8 cellular contexts compared by ENCODE assay signal in the genomic region with DNA sequence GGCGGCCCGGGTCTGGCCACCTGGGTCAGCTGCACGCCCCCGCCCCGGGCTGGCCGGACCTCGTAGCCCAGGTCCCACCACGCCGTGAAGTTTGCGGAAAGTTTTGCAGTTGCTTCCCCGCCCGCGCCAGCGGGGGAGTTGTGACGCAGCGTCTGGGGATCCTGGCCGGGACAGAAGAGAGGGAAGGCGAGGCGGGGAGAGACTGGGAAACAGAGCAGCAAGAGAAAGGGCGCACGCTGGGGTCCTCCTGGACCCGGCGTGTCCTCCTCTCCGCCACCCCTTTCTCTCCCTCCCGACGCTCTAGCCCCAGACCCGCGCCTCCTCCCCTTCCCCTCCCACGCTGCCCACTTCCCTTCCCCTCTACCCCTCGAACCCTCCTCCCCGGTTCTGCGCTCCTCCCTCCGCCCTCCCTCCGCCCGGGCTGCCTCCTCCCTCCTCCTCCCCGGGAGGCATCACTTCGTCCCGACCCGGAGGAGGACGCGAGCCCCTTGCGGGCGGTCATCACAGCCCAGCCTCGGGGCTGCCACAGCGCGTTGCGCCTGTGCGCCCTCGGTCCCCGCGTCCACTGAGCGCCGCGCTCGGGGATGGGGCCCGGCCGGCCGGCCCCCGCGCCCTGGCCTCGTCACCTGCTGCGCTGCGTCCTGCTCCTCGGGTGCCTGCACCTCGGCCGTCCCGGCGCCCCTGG. TPM values are rescaled to one million over a fixed set of nuclear protein-coding genes. Genes with fewer than 3 reads are reported as not detected.
DNase-seq lines count a peak whose midpoint lies in the region; TF ChIP-seq lines count a peak whose summit lies in the region.

A gene with protein sequence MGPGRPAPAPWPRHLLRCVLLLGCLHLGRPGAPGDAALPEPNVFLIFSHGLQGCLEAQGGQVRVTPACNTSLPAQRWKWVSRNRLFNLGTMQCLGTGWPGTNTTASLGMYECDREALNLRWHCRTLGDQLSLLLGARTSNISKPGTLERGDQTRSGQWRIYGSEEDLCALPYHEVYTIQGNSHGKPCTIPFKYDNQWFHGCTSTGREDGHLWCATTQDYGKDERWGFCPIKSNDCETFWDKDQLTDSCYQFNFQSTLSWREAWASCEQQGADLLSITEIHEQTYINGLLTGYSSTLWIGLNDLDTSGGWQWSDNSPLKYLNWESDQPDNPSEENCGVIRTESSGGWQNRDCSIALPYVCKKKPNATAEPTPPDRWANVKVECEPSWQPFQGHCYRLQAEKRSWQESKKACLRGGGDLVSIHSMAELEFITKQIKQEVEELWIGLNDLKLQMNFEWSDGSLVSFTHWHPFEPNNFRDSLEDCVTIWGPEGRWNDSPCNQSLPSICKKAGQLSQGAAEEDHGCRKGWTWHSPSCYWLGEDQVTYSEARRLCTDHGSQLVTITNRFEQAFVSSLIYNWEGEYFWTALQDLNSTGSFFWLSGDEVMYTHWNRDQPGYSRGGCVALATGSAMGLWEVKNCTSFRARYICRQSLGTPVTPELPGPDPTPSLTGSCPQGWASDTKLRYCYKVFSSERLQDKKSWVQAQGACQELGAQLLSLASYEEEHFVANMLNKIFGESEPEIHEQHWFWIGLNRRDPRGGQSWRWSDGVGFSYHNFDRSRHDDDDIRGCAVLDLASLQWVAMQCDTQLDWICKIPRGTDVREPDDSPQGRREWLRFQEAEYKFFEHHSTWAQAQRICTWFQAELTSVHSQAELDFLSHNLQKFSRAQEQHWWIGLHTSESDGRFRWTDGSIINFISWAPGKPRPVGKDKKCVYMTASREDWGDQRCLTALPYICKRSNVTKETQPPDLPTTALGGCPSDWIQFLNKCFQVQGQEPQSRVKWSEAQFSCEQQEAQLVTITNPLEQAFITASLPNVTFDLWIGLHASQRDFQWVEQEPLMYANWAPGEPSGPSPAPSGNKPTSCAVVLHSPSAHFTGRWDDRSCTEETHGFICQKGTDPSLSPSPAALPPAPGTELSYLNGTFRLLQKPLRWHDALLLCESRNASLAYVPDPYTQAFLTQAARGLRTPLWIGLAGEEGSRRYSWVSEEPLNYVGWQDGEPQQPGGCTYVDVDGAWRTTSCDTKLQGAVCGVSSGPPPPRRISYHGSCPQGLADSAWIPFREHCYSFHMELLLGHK (N-terminal part only) (plus strand): TSS at position 452 of the 685 bp plus-strand sequence. CDS start 133 bp downstream, at position 585.

- no peaks in the 10 kb centered on the region for H3K36me3 Mint-ChIP-seq in activated T-helper 2 cell treated with anti-CD3 and anti-CD28 coated beads, Interferon-gamma antibody, Interleukin-2, Interleukin-4, amounts not matched to agents 10 μg/mL and 5 μg/mL and 100 μg/mL, durations not matched to agents 14 hours and 24 hours and 36 hours (ENCODE audit: low read depth)
- peaks cover 5% of the 10 kb centered on the region for H3K36me3 Mint-ChIP-seq in type B pancreatic cell

- H3K9me3 Mint-ChIP-seq in activated T-helper 2 cell treated with anti-CD3 and anti-CD28 coated beads, Interferon-gamma antibody, Interleukin-2, Interleukin-4, amounts not matched to agents 10 μg/mL and 5 μg/mL and 100 μg/mL, durations not matched to agents 14 hours and 24 hours and 36 hours = no peaks in the 10 kb centered on the region
- no peaks in the 10 kb centered on the region for H3K9me3 Mint-ChIP-seq in type B pancreatic cell

- intact Hi-C loops in activated T-helper 2 cell treated with anti-CD3 and anti-CD28 coated beads, Interferon-gamma antibody, Interleukin-2, Interleukin-4, amounts not matched to agents 10 μg/mL and 5 μg/mL and 100 μg/mL, durations not matched to agents 14 hours and 24 hours and 36 hours (cut with micrococcal nuclease) = no loop called here

- peak within 1 kb of the TSS; percentile 63 for H3K27ac Mint-ChIP-seq in activated T-helper 2 cell treated with anti-CD3 and anti-CD28 coated beads, Interferon-gamma antibody, Interleukin-2, Interleukin-4, amounts not matched to agents 10 μg/mL and 5 μg/mL and 100 μg/mL, durations not matched to agents 14 hours and 24 hours and 36 hours
- H3K27ac Mint-ChIP-seq in type B pancreatic cell = peak within 1 kb of the TSS; percentile 87

- H3K4me1 Mint-ChIP-seq in activated T-helper 2 cell treated with anti-CD3 and anti-CD28 coated beads, Interferon-gamma antibody, Interleukin-2, Interleukin-4, amounts not matched to agents 10 μg/mL and 5 μg/mL and 100 μg/mL, durations not matched to agents 14 hours and 24 hours and 36 hours (ENCODE audit: low read depth) = peaks cover 10% of the 10 kb centered on the region
- peaks cover 24% of the 10 kb centered on the region for H3K4me1 Mint-ChIP-seq in type B pancreatic cell (ENCODE audit: unreplicated experiment)

- peak; percentile 70 for DNase-seq in DMS 273 (lab: John Stamatoyannopoulos, UW; ENCODE audit: unreplicated experiment)
- DNase-seq in DMS 273 treated with DMSO at 0.1 percent for 48 hours (lab: John Stamatoyannopoulos, UW) = no peak
- peak; percentile 25 for DNase-seq in NCI-H460 (ENCODE audit: extremely low read depth, low read depth)
- DNase-seq in activated T-helper 2 cell treated with anti-CD3 and anti-CD28 coated beads, Interferon-gamma antibody, Interleukin-2, Interleukin-4, amounts not matched to agents 10 μg/mL and 5 μg/mL and 100 μg/mL, durations not matched to agents 14 hours and 24 hours and 36 hours (ENCODE audit: low spot score) = no peak
- DNase-seq in glomerular visceral epithelial cell (ENCODE audit: extremely low spot score) = peak; percentile 83
- peak in 36 of 56 donors; percentile 9 to 73 (median 44) for DNase-seq in nucleus accumbens (lab: John Stamatoyannopoulos, UW)
- peak; percentile 80 for DNase-seq in type B pancreatic cell (ENCODE audit: extremely low spot score, unreplicated experiment)
- DNase-seq in midbrain (lab: John Stamatoyannopoulos, UW) = no peak

- H3K4me3 Mint-ChIP-seq in activated T-helper 2 cell treated with anti-CD3 and anti-CD28 coated beads, Interferon-gamma antibody, Interleukin-2, Interleukin-4, amounts not matched to agents 10 μg/mL and 5 μg/mL and 100 μg/mL, durations not matched to agents 14 hours and 24 hours and 36 hours (ENCODE audit: low read depth) = peak within 1 kb of the TSS; percentile 79
- peak within 1 kb of the TSS; percentile 95 for H3K4me3 Mint-ChIP-seq in type B pancreatic cell

- TF ChIP-seq CTCF in type B pancreatic cell (conservative IDR thresholded peaks at IDR 0.05) = peak; percentile 25

- peaks cover 31% of the 10 kb centered on the region for H3K27me3 Mint-ChIP-seq in activated T-helper 2 cell treated with anti-CD3 and anti-CD28 coated beads, Interferon-gamma antibody, Interleukin-2, Interleukin-4, amounts not matched to agents 10 μg/mL and 5 μg/mL and 100 μg/mL, durations not matched to agents 14 hours and 24 hours and 36 hours (ENCODE audit: low read depth)
- H3K27me3 Mint-ChIP-seq in type B pancreatic cell = peaks cover 33% of the 10 kb centered on the region

RNA-seq across cellular contexts. Expression of the gene that starts here (rescaled TPM):
- 5.9 and 9.7 TPM in 2 replicates for total RNA-seq in NCI-H460 (2014; rRNA removed; shearing (Covaris generic))
- 31.7 and 38.8 TPM in 2 replicates for polyA plus RNA-seq in NCI-H460 (2014; cell fraction: nucleus; rRNA removed)
- total RNA-seq in activated T-helper 2 cell treated with anti-CD3 and anti-CD28 coated beads, Interferon-gamma antibody, Interleukin-2, Interleukin-4, amounts not matched to agents 10 μg/mL and 5 μg/mL and 100 μg/mL, durations not matched to agents 14 hours and 24 hours and 36 hours = 3.1 and 3.7 TPM in 2 replicates
- 1.9 and 52.7 TPM in 2 replicates for total RNA-seq in type B pancreatic cell (ENCODE audit: low replicate concordance)

Comparison
In these comparisons a context has a peak if more than half of its experiments do, and no peak if none do; other contexts are left out.
1. DNase-seq: peak in DMS 273 (single experiment), NCI-H460 (single experiment), glomerular visceral epithelial cell (single experiment), nucleus accumbens (36 of 56) and type B pancreatic cell (single experiment); none in DMS 273 treated with DMSO at 0.1 percent for 48 hours (single experiment), activated T-helper 2 cell treated with anti-CD3 and anti-CD28 coated beads, Interferon-gamma antibody, Interleukin-2, Interleukin-4, amounts not matched to agents 10 μg/mL and 5 μg/mL and 100 μg/mL, durations not matched to agents 14 hours and 24 hours and 36 hours (single experiment) and midbrain (single experiment).